Comparison of ENCODE assay signal across 8 cellular contexts in the genomic region with DNA sequence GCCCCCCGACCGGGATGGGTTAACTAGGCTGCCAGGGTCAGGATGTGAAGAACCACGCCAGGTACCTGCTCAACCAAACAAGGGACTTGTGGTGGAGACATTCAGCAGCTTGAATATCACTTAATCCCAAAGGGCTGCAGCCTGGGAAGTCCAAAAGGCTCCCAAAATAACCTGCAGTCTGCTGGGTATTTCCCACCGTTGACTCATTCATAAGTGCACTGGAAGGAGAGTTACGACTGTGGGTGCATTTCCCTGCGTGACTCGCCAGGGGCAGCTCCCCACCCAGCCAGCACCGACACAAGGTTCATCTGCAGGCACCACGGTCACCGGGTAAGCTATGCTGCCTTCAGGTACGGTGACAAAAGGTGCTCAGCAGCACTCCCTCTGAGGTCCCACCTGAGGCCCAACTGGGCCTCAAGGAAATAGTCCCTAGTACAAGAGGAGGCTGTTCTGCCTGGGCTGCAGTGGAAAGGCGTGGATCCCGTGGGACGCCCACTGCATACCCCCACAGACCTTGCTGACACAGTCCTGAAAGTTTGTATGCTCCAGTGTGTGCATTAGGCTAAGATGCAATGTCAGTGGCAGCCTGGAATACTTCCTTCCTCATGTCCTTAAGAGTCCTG.
DNase-seq lines count a peak whose midpoint lies in the region; ATAC-seq and TF ChIP-seq lines count a peak whose summit lies in the region.

No MANE protein-coding gene starts in this region.

- no peak overlapping the region for H2AFZ ChIP-seq in GM23248

- 67 to 72% methylated on average over 14 of the region's 14 CpGs for WGBS in GM23248 (ENCODE audit: low coverage in 1 of 2, low lambda C conversion rate in 2 of 2, missing lambda C conversion rate in 2 of 2), 2 experiments
- WGBS in esophagus squamous epithelium, 2 donors: 64 to 69% methylated on average over 3 to 5 of the region's 14 CpGs

- H4K20me1 ChIP-seq in GM23248 (ENCODE audit: insufficient read depth): no peaks in the 10 kb centered on the region

- H3K9ac ChIP-seq in GM23248: no peak overlapping the region

- DNase-seq in GM23248 (peak; percentile 68), islet precursor cell (peak; percentile 52), esophagus squamous epithelium (lab: John Stamatoyannopoulos, UW) (no peak), SKM-1 (lab: John Stamatoyannopoulos, UW; ENCODE audit: unreplicated experiment) (no peak), NCI-H82 treated with DMSO at 0.1 percent for 48 hours (lab: John Stamatoyannopoulos, UW; ENCODE audit: unreplicated experiment) (no peak)
- no peak for DNase-seq in effector CD8-positive, alpha-beta T cell (lab: John Stamatoyannopoulos, UW)

- in situ Hi-C loops in GM23248 (cut with MboI): loop anchor here (25.0 kb wide), 1 partner anchor 430 kb away; no protein-coding TSS in a partner anchor

- ATAC-seq in SK-N-SH treated with all-trans-retinoic acid at 6 μM for 48 hours: peak; percentile 57

- peaks cover 5% of the 10 kb centered on the region; the same call in 1 of the 2 replicates for H3K4me1 ChIP-seq in GM23248 (ENCODE audit: insufficient read depth)
- peaks cover 0 to 13% (median 6%) of the 10 kb centered on the region in 3 donors for H3K4me1 ChIP-seq in esophagus squamous epithelium

- intact Hi-C loops in esophagus squamous epithelium (cut with DNase I): loop anchor here (10.0 kb wide), 2 partner anchors 437 to 477 kb away; no protein-coding TSS in a partner anchor

- no peak overlapping the region for H3K4me2 ChIP-seq in GM23248 (ENCODE audit: unreplicated experiment)

- peak; percentile 54; the same call in 1 of the 2 replicates for TF ChIP-seq CTCF in GM12875 (IDR thresholded peaks at IDR 0.05; ENCODE audit: borderline replicate concordance, insufficient read depth, low read depth, low read length)
- TF ChIP-seq CTCF in esophagus squamous epithelium (IDR thresholded peaks at IDR 0.05): peak in 2 of 6 experiments; percentile 7 to 32

- H3K36me3 ChIP-seq in GM23248 (ENCODE audit: low read depth) (no peaks in the 10 kb centered on the region), esophagus squamous epithelium (peaks cover 0 to 82% (median 7%) of the 10 kb centered on the region in 3 donors)

- H3F3A ChIP-seq in GM23248 (ENCODE audit: insufficient read depth): no peaks in the 10 kb centered on the region

- TF ChIP-seq POLR2A in esophagus squamous epithelium (IDR thresholded peaks at IDR 0.05): no peak

- H3K9me2 ChIP-seq in GM23248 (ENCODE audit: insufficient read depth): no peaks in the 10 kb centered on the region

- no peaks in the 10 kb centered on the region for H3K27me3 ChIP-seq in GM23248 (replicated peaks; ENCODE audit: insufficient read depth)
- H3K27me3 ChIP-seq in esophagus squamous epithelium: no peaks in the 10 kb centered on the region

- H3K79me2 ChIP-seq in GM23248 (ENCODE audit: insufficient read depth): no peaks in the 10 kb centered on the region

- H3K4me3 ChIP-seq in GM12875 (ENCODE audit: low read depth, low read length) (no peak overlapping the region), GM23248 (no peak overlapping the region), esophagus squamous epithelium (no peak overlapping the region)

- H3K27ac ChIP-seq in GM23248: no peak overlapping the region
- no peak overlapping the region for H3K27ac ChIP-seq in esophagus squamous epithelium

- H3K9me3 ChIP-seq in GM23248 (ENCODE audit: low read depth) (no peaks in the 10 kb centered on the region), esophagus squamous epithelium (no peaks in the 10 kb centered on the region)

TF ChIP-seq in SK-N-SH treated with all-trans-retinoic acid at 6 μM for 48 hours, 23 proteins besides CTCF, POLR2A, EP300 and RAD21:
- TF ChIP-seq GLIS3 (CRISPR knock-in tag; IDR thresholded peaks at IDR 0.05) (no peak), ZNF565 (CRISPR knock-in tag; conservative IDR thresholded peaks at IDR 0.05; ENCODE audit: low read depth) (no peak), BACH2 (CRISPR knock-in tag; IDR thresholded peaks at IDR 0.05; ENCODE audit: borderline replicate concordance) (no peak)

Comparison
In these comparisons a context has a peak if more than half of its experiments do, and no peak if none do; other contexts are left out.
1. DNase-seq: peak in GM23248 (single experiment) and islet precursor cell (single experiment); none in effector CD8-positive, alpha-beta T cell (single experiment), esophagus squamous epithelium (single experiment), SKM-1 (single experiment) and NCI-H82 treated with DMSO at 0.1 percent for 48 hours (single experiment).